ENCODE assay signal across 17 cellular contexts in genomic region chr1:9536301-9536700, GRCh38. TPM values are rescaled to one million over a fixed set of nuclear protein-coding genes. Genes with fewer than 3 reads are reported as not detected.
DNase-seq lines count a peak whose midpoint lies in the region; ATAC-seq and TF ChIP-seq lines count a peak whose summit lies in the region.
"Had no signal": no experiment of that assay in that cellular context is flagged by ENCODE, and none has a peak within 500 bp of the region (broad histone marks: within the 10 kb centered on the region; RNA-seq: fewer than 3 reads in every experiment).

No MANE protein-coding gene starts in this region.

- intact Hi-C loops in natural killer cell (cut with micrococcal nuclease), result no loop called here

- no peak overlapping the region for H3K4me2 ChIP-seq in neural progenitor cell
- H3K4me2 ChIP-seq: A549; BLaER1 treated with 17β-estradiol and CSF1 and Interleukin-3, amounts not matched to agents 10 nM and 100 nM had no signal

- H3K36me3 ChIP-seq in neural progenitor cell, result no peaks in the 10 kb centered on the region

- H3K27ac ChIP-seq in VCaP (peak overlapping the region; percentile 96), neural progenitor cell (no peak overlapping the region)
- H3K27ac ChIP-seq: A549; BLaER1 treated with 17β-estradiol and CSF1 and Interleukin-3, amounts not matched to agents 10 nM and 100 nM had no signal

- H3K4me1 ChIP-seq in neural progenitor cell, result peaks cover 17% of the 10 kb centered on the region

- peaks cover 17% of the 10 kb centered on the region for H3K79me2 ChIP-seq in neural progenitor cell (ENCODE audit: low read depth)

- no peak overlapping the region for H3K9ac ChIP-seq in neural progenitor cell
- H3K9ac ChIP-seq: BLaER1 treated with 17β-estradiol and CSF1 and Interleukin-3, amounts not matched to agents 10 nM and 100 nM had no signal

- DNase-seq in NCI-H2171 treated with DMSO at 0.1 percent for 48 hours (lab: John Stamatoyannopoulos, UW) (peak; percentile 15), NCI-H2171 (lab: John Stamatoyannopoulos, UW) (no peak), neural progenitor cell (ENCODE audit: low spot score) (no peak), natural killer cell (no peak)
- DNase-seq: AML-193; Caco-2; Calu3; CD4-positive, alpha-beta T cell; CD8-positive, alpha-beta T cell; DMS79 treated with DMSO at 0.1 percent for 48 hours; GF-D8 had no signal

- H3K36me3 Mint-ChIP-seq in neural progenitor cell, result no peaks in the 10 kb centered on the region
- H3K36me3 Mint-ChIP-seq in natural killer cell, result no peaks in the 10 kb centered on the region

- H3K9me3 ChIP-seq in neural progenitor cell (ENCODE audit: low read depth), result no peaks in the 10 kb centered on the region
- H3K9me3 ChIP-seq: A549; BLaER1 treated with 17β-estradiol and CSF1 and Interleukin-3, amounts not matched to agents 10 nM and 100 nM; Caco-2 had no signal

- H3K4me1 Mint-ChIP-seq in neural progenitor cell (peaks cover 31% of the 10 kb centered on the region), natural killer cell (peaks cover 7 to 21% of the 10 kb centered on the region in 2 donors)

- no peaks in the 10 kb centered on the region for H3K27me3 ChIP-seq in neural progenitor cell
- H3K27me3 ChIP-seq: BLaER1 treated with 17β-estradiol and CSF1 and Interleukin-3, amounts not matched to agents 10 nM and 100 nM had no signal

- H3F3A ChIP-seq in neural progenitor cell (ENCODE audit: low read depth), result peaks cover 41% of the 10 kb centered on the region

- peaks cover 11% of the 10 kb centered on the region for H4K20me1 ChIP-seq in neural progenitor cell (ENCODE audit: low read depth)

- H2AFZ ChIP-seq in neural progenitor cell (replicated peaks), result no peak overlapping the region

- H3K4me3 ChIP-seq in neural progenitor cell, result no peak overlapping the region
- H3K4me3 ChIP-seq: A549; BLaER1 treated with 17β-estradiol and CSF1 and Interleukin-3, amounts not matched to agents 10 nM and 100 nM; GM12878 had no signal

- TF ChIP-seq CTCF in VCaP (conservative IDR thresholded peaks at IDR 0.05) (no peak), neural progenitor cell (IDR thresholded peaks at IDR 0.05) (no peak), natural killer cell (IDR thresholded peaks at IDR 0.05) (no peak)

- ATAC-seq in HG03095 (IDR thresholded peaks at IDR 0.05; ENCODE audit: unreplicated experiment) (no peak), natural killer cell (no peak)
- ATAC-seq: A549; CD8-positive, alpha-beta T cell; GM12878 had no signal

- H3K9me3 Mint-ChIP-seq in neural progenitor cell (peaks cover 4% of the 10 kb centered on the region), natural killer cell (no peaks in the 10 kb centered on the region)
- H3K9me3 Mint-ChIP-seq: CD4-positive, alpha-beta T cell; CD8-positive, alpha-beta T cell had no signal

- H3K27me3 Mint-ChIP-seq in neural progenitor cell (ENCODE audit: insufficient read depth, low read depth), result no peaks in the 10 kb centered on the region
- no peaks in the 10 kb centered on the region for H3K27me3 Mint-ChIP-seq in natural killer cell (ENCODE audit: low read depth in 2 of 2)
- H3K27me3 Mint-ChIP-seq: B cell; CD4-positive, alpha-beta T cell had no signal

- H3K27ac Mint-ChIP-seq in neural progenitor cell (peak overlapping the region; percentile 2), natural killer cell (no peak overlapping the region)
- H3K27ac Mint-ChIP-seq: B cell; CD4-positive, alpha-beta T cell; CD8-positive, alpha-beta T cell had no signal

- H3K4me3 Mint-ChIP-seq in neural progenitor cell (no peak overlapping the region), natural killer cell (no peak overlapping the region)
- H3K4me3 Mint-ChIP-seq: B cell; CD4-positive, alpha-beta T cell; CD8-positive, alpha-beta T cell had no signal

RNA-seq across cellular contexts. Expression of gene SLC25A33, which starts 3.0 kb away (rescaled TPM):
- 19.0 and 20.8 TPM in 2 replicates for total RNA-seq in neural progenitor cell (ENCODE audit: low replicate concordance)
- total RNA-seq in natural killer cell, result 1 to 10 TPM; 7.0 to 9.0 (median 7.6) TPM

RNA-seq across cellular contexts. Expression of gene TMEM201, which starts 52.4 kb away (rescaled TPM):
- 1.9 and 7.3 TPM in 2 replicates for total RNA-seq in neural progenitor cell (ENCODE audit: low replicate concordance)
- total RNA-seq in natural killer cell, result 10 to 100 TPM in 1 of 3 donors, 1 to 10 TPM in 2; 7.3 to 10.2 (median 8.8) TPM
